In genomic region chr5:32587067-32587551, GRCh38 we compare ENCODE assay signal across 9 cellular contexts. TPM values are rescaled to one million over a fixed set of nuclear protein-coding genes. Genes with fewer than 3 reads are reported as not detected.
A peak's percentile ranks its signal among the peaks of the same experiment; 100 is the strongest.
DNase-seq lines count a peak whose midpoint lies in the region; ATAC-seq and TF ChIP-seq lines count a peak whose summit lies in the region.
"Had no signal": no experiment of that assay in that cellular context is flagged by ENCODE, and none has a peak within 500 bp of the region (broad histone marks: within the 10 kb centered on the region; RNA-seq: fewer than 3 reads in every experiment).

No MANE protein-coding gene starts in this region.

- no peak overlapping the region for H3K9ac ChIP-seq in trophoblast cell (ENCODE audit: low read length)

- H2BK12ac ChIP-seq in trophoblast cell (ENCODE audit: low read length) = no peak overlapping the region

- H3K9me3 ChIP-seq in OCI-LY7 (ENCODE audit: low read length) = no peaks in the 10 kb centered on the region
- H3K9me3 ChIP-seq in trophoblast cell (ENCODE audit: insufficient read depth, low read depth, low read length) = no peaks in the 10 kb centered on the region

- H3K23ac ChIP-seq in trophoblast cell (ENCODE audit: low read length) = no peak overlapping the region

- ATAC-seq in left lobe of liver (no peak), HG03095 (IDR thresholded peaks at IDR 0.05; ENCODE audit: unreplicated experiment) (no peak)

- H4K20me1 ChIP-seq in OCI-LY7 (ENCODE audit: insufficient read depth, low read length) = peaks cover 35% of the 10 kb centered on the region

- H3K14ac ChIP-seq in trophoblast cell (ENCODE audit: low read length) = no peak overlapping the region

- peak overlapping the region; percentile 91 for H3K4ac ChIP-seq in trophoblast cell (ENCODE audit: low read depth, low read length)

- peaks cover 17% of the 10 kb centered on the region for H3K36me3 Mint-ChIP-seq in endothelial cell (ENCODE audit: low read depth, unreplicated experiment)

- no peak overlapping the region for H3K27ac ChIP-seq in OCI-LY7 (ENCODE audit: low read depth, low read length, poor library complexity, severe bottlenecking)
- no peak overlapping the region for H3K27ac ChIP-seq in trophoblast cell (ENCODE audit: low read depth, low read length)

- H3K4me1 Mint-ChIP-seq in endothelial cell (ENCODE audit: unreplicated experiment) = peaks cover 31% of the 10 kb centered on the region

- DNase-seq in GM06990 (ENCODE audit: extremely low read depth, insufficient read length) = no peak
- no peak for DNase-seq in OCI-LY7 (ENCODE audit: low spot score)
- no peak for DNase-seq in endothelial cell (ENCODE audit: low spot score)
- no peak for DNase-seq in trophoblast cell
- DNase-seq in left lobe of liver (ENCODE audit: low spot score) = no peak
- DNase-seq in activated gamma-delta T cell (lab: John Stamatoyannopoulos, UW) = no peak
- no peak for DNase-seq in NCI-H524 treated with DMSO at 0.1 percent for 48 hours (lab: John Stamatoyannopoulos, UW)
- DNase-seq: T-helper 9 cell had no signal

- H3K18ac ChIP-seq in trophoblast cell (ENCODE audit: low read length) = no peak overlapping the region

- H3K4me1 ChIP-seq in OCI-LY7 (ENCODE audit: insufficient read depth, low read length, poor library complexity, severe bottlenecking) (peaks cover 40% of the 10 kb centered on the region), trophoblast cell (ENCODE audit: control insufficient read depth in 1 of 2, insufficient read depth in 2 of 2, low read length in 2 of 2) (no peaks in the 10 kb centered on the region)

- no CpG with 5 or more reads among the region's 6 CpGs for WGBS in trophoblast cell (ENCODE audit: extremely low coverage, insufficient coverage, insufficient read length)

- no peak overlapping the region for H4K91ac ChIP-seq in trophoblast cell (ENCODE audit: low read depth, low read length)

- H2AK5ac ChIP-seq in trophoblast cell (ENCODE audit: low read length) = no peak overlapping the region

- H3K79me2 ChIP-seq in OCI-LY7 (ENCODE audit: insufficient read depth, low read depth, low read length) (peaks cover 10% of the 10 kb centered on the region; the same call in 1 of the 2 replicates), trophoblast cell (ENCODE audit: control insufficient read depth, insufficient read depth, low read length, poor library complexity) (peaks cover 10% of the 10 kb centered on the region)

- no peak overlapping the region for H2BK120ac ChIP-seq in trophoblast cell (ENCODE audit: insufficient read depth, low read length, poor library complexity)

- no peak overlapping the region for H2BK5ac ChIP-seq in trophoblast cell (ENCODE audit: low read depth, low read length, poor library complexity)

- H3K9me3 Mint-ChIP-seq in endothelial cell (ENCODE audit: unreplicated experiment) = no peaks in the 10 kb centered on the region

- peaks cover 10% of the 10 kb centered on the region for H3K27me3 Mint-ChIP-seq in endothelial cell (ENCODE audit: unreplicated experiment)

- BruUV-seq in OCI-LY7 (replicated peaks; lab: Mats Ljungman, UMichigan) = no TSS peak

- H3K4me3 ChIP-seq in GM06990 (replicated peaks; ENCODE audit: low read depth, low read length) = peak overlapping the region; percentile 96
- H3K4me3 ChIP-seq in OCI-LY7 (ENCODE audit: low read depth, low read length, poor library complexity, severe bottlenecking) = no peak overlapping the region
- no peak overlapping the region for H3K4me3 ChIP-seq in trophoblast cell (ENCODE audit: low read depth, low read length)

- H3K4me2 ChIP-seq in OCI-LY7 (ENCODE audit: low read length) (peak overlapping the region; percentile 90), trophoblast cell (ENCODE audit: low read length) (no peak overlapping the region)

- H3K27ac Mint-ChIP-seq in endothelial cell (ENCODE audit: unreplicated experiment) = no peak overlapping the region

- H2AFZ ChIP-seq in OCI-LY7 (ENCODE audit: low read length) = no peak overlapping the region
- H2AFZ ChIP-seq in trophoblast cell (ENCODE audit: insufficient read depth, low read length, poor library complexity) = no peak overlapping the region

- no peak overlapping the region for H4K12ac ChIP-seq in trophoblast cell (ENCODE audit: low read depth, low read length)

- peaks cover 6% of the 10 kb centered on the region for H3K79me1 ChIP-seq in trophoblast cell (ENCODE audit: low read length)

- intact Hi-C loops in OCI-LY7 (cut with micrococcal nuclease; ENCODE audit: unreplicated experiment) = loop anchor here (5.0 kb wide), 4 partner anchors 260 to 415 kb away; partner anchors contain the start of genes GOLPH3 and MTMR12

- H4K8ac ChIP-seq in trophoblast cell (ENCODE audit: low read depth, low read length) = no peak overlapping the region

- H3K36me3 ChIP-seq in GM06990 (ENCODE audit: control insufficient read depth, insufficient read depth, low read length) (peaks cover 5% of the 10 kb centered on the region), OCI-LY7 (ENCODE audit: insufficient read depth, low read length) (peaks cover 15% of the 10 kb centered on the region; the same call in 1 of the 2 replicates), trophoblast cell (ENCODE audit: control insufficient read depth in 1 of 2, insufficient read depth in 2 of 2, low read length in 2 of 2) (peaks cover 14% of the 10 kb centered on the region in 2 experiments)

- CTCF ChIA-PET in OCI-LY7 (lab: Charles Lee; ENCODE audit: unreplicated experiment) = interaction anchor here (0.9 kb wide), 1 partner anchor 98 kb away, joined by 3 read pairs; no protein-coding TSS in a partner anchor

- TF ChIP-seq CTCF in GM06990 (IDR thresholded peaks at IDR 0.05; ENCODE audit: insufficient read depth, low read length, poor library complexity, severe bottlenecking) (no peak), OCI-LY7 (conservative IDR thresholded peaks at IDR 0.05; ENCODE audit: low read length) (no peak), endothelial cell (IDR thresholded peaks at IDR 0.05; ENCODE audit: unreplicated experiment) (no peak)

- no peaks in the 10 kb centered on the region for H3K9me2 ChIP-seq in OCI-LY7 (ENCODE audit: insufficient read depth, low read length)

- H3K4me3 Mint-ChIP-seq in endothelial cell (ENCODE audit: unreplicated experiment) = peak overlapping the region; percentile 97

- POLR2A ChIA-PET in OCI-LY7 (lab: Charles Lee) = interaction anchor here (0.6 to 1.0 kb wide), 3 partner anchors 55 to 152 kb away, joined by 3 read pairs; no protein-coding TSS in a partner anchor

- H3K27me3 ChIP-seq in GM06990 (replicated peaks; ENCODE audit: control insufficient read depth, insufficient read depth, low read length) = no peaks in the 10 kb centered on the region
- no peaks in the 10 kb centered on the region for H3K27me3 ChIP-seq in trophoblast cell (ENCODE audit: insufficient read depth, low read length)

RNA-seq across cellular contexts. Expression of gene SUB1, which starts 1.8 kb away (rescaled TPM):
- 40.3 and 56.9 TPM in 2 replicates for total RNA-seq in OCI-LY7 (2014; rRNA removed; shearing (Covaris generic))
- total RNA-seq in OCI-LY7 (2022) (69.2 and 82.2 TPM in 2 replicates), endothelial cell (ENCODE audit: unreplicated experiment) (294 TPM), left lobe of liver (63.4 TPM)
- 473 and 483 TPM in 2 replicates for polyA plus RNA-seq in trophoblast cell (2013)
